Comparison of ENCODE assay signal across 1 cellular context in genomic region chr5:92969191-92969780, GRCh38.
A peak's percentile ranks its signal among the peaks of the same experiment; 100 is the strongest.
TF ChIP-seq lines count a peak whose summit lies in the region.

No MANE protein-coding gene starts in this region.

TF ChIP-seq in HepG2, 621 proteins besides CTCF, POLR2A, EP300 and RAD21 (continued from another document and continues in another):
- TF ChIP-seq ZNF282 (IDR thresholded peaks at IDR 0.05; ENCODE audit: partially characterized antibody), result no peak
- no peak for TF ChIP-seq ZNF616 (CRISPR knock-in tag; IDR thresholded peaks at IDR 0.05; ENCODE audit: low read depth)
- no peak for TF ChIP-seq TMF1 (CRISPR knock-in tag; IDR thresholded peaks at IDR 0.05; ENCODE audit: low read depth)
- TF ChIP-seq RBAK (CRISPR knock-in tag; IDR thresholded peaks at IDR 0.05), result no peak
- TF ChIP-seq PLRG1 (conservative IDR thresholded peaks at IDR 0.05), result no peak
- TF ChIP-seq ZNF766 (CRISPR knock-in tag; IDR thresholded peaks at IDR 0.05; ENCODE audit: borderline replicate concordance), result no peak
- TF ChIP-seq, protein P1, sequence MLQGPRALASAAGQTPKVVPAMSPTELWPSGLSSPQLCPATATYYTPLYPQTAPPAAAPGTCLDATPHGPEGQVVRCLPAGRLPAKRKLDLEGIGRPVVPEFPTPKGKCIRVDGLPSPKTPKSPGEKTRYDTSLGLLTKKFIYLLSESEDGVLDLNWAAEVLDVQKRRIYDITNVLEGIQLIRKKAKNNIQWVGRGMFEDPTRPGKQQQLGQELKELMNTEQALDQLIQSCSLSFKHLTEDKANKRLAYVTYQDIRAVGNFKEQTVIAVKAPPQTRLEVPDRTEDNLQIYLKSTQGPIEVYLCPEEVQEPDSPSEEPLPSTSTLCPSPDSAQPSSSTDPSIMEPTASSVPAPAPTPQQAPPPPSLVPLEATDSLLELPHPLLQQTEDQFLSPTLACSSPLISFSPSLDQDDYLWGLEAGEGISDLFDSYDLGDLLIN (CRISPR knock-in tag; IDR thresholded peaks at IDR 0.05; ENCODE audit: borderline replicate concordance), result no peak
- peak; percentile 74 for TF ChIP-seq MIXL1 (CRISPR knock-in tag; IDR thresholded peaks at IDR 0.05)
- TF ChIP-seq CHCHD3 (CRISPR knock-in tag; IDR thresholded peaks at IDR 0.05), result no peak
- TF ChIP-seq FOXA3 (CRISPR knock-in tag; IDR thresholded peaks at IDR 0.05), result no peak; the same call in 1 of the 2 replicates
- no peak for TF ChIP-seq ADNP (CRISPR knock-in tag; IDR thresholded peaks at IDR 0.05)
- no peak for TF ChIP-seq MXD3 (CRISPR knock-in tag; IDR thresholded peaks at IDR 0.05)
- no peak for TF ChIP-seq ZKSCAN5 (CRISPR knock-in tag; IDR thresholded peaks at IDR 0.05)
- TF ChIP-seq PRPF4 (IDR thresholded peaks at IDR 0.05; ENCODE audit: low read depth, low read length, poor library complexity, severe bottlenecking), result no peak
- no peak for TF ChIP-seq ZNF276 (CRISPR knock-in tag; IDR thresholded peaks at IDR 0.05; ENCODE audit: low read depth)
- TF ChIP-seq, protein P2, sequence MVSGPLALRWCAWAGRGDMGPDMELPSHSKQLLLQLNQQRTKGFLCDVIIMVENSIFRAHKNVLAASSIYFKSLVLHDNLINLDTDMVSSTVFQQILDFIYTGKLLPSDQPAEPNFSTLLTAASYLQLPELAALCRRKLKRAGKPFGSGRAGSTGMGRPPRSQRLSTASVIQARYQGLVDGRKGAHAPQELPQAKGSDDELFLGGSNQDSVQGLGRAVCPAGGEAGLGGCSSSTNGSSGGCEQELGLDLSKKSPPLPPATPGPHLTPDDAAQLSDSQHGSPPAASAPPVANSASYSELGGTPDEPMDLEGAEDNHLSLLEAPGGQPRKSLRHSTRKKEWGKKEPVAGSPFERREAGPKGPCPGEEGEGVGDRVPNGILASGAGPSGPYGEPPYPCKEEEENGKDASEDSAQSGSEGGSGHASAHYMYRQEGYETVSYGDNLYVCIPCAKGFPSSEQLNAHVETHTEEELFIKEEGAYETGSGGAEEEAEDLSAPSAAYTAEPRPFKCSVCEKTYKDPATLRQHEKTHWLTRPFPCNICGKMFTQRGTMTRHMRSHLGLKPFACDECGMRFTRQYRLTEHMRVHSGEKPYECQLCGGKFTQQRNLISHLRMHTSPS (CRISPR knock-in tag; IDR thresholded peaks at IDR 0.05; ENCODE audit: low read depth), result no peak
- no peak for TF ChIP-seq ZNF12 (CRISPR knock-in tag; IDR thresholded peaks at IDR 0.05)
- TF ChIP-seq, protein P3, sequence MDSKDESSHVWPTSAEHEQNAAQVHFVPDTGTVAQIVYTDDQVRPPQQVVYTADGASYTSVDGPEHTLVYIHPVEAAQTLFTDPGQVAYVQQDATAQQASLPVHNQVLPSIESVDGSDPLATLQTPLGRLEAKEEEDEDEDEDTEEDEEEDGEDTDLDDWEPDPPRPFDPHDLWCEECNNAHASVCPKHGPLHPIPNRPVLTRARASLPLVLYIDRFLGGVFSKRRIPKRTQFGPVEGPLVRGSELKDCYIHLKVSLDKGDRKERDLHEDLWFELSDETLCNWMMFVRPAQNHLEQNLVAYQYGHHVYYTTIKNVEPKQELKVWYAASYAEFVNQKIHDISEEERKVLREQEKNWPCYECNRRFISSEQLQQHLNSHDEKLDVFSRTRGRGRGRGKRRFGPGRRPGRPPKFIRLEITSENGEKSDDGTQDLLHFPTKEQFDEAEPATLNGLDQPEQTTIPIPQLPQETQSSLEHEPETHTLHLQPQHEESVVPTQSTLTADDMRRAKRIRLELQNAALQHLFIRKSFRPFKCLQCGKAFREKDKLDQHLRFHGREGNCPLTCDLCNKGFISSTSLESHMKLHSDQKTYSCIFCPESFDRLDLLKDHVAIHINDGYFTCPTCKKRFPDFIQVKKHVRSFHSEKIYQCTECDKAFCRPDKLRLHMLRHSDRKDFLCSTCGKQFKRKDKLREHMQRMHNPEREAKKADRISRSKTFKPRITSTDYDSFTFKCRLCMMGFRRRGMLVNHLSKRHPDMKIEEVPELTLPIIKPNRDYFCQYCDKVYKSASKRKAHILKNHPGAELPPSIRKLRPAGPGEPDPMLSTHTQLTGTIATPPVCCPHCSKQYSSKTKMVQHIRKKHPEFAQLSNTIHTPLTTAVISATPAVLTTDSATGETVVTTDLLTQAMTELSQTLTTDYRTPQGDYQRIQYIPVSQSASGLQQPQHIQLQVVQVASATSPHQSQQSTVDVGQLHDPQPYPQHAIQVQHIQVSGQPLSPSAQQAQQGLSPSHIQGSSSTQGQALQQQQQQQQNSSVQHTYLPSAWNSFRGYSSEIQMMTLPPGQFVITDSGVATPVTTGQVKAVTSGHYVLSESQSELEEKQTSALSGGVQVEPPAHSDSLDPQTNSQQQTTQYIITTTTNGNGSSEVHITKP (CRISPR knock-in tag; IDR thresholded peaks at IDR 0.05; ENCODE audit: low read depth), result no peak
- no peak for TF ChIP-seq ZBTB39 (CRISPR knock-in tag; IDR thresholded peaks at IDR 0.05)
- TF ChIP-seq IKZF5 (CRISPR knock-in tag; IDR thresholded peaks at IDR 0.05), result no peak
- TF ChIP-seq ZNF644 (CRISPR knock-in tag; IDR thresholded peaks at IDR 0.05; ENCODE audit: low read depth), result 0 out of 2 replicates have a peak, but pooled peaks have one; percentile 56
- TF ChIP-seq, protein P4, sequence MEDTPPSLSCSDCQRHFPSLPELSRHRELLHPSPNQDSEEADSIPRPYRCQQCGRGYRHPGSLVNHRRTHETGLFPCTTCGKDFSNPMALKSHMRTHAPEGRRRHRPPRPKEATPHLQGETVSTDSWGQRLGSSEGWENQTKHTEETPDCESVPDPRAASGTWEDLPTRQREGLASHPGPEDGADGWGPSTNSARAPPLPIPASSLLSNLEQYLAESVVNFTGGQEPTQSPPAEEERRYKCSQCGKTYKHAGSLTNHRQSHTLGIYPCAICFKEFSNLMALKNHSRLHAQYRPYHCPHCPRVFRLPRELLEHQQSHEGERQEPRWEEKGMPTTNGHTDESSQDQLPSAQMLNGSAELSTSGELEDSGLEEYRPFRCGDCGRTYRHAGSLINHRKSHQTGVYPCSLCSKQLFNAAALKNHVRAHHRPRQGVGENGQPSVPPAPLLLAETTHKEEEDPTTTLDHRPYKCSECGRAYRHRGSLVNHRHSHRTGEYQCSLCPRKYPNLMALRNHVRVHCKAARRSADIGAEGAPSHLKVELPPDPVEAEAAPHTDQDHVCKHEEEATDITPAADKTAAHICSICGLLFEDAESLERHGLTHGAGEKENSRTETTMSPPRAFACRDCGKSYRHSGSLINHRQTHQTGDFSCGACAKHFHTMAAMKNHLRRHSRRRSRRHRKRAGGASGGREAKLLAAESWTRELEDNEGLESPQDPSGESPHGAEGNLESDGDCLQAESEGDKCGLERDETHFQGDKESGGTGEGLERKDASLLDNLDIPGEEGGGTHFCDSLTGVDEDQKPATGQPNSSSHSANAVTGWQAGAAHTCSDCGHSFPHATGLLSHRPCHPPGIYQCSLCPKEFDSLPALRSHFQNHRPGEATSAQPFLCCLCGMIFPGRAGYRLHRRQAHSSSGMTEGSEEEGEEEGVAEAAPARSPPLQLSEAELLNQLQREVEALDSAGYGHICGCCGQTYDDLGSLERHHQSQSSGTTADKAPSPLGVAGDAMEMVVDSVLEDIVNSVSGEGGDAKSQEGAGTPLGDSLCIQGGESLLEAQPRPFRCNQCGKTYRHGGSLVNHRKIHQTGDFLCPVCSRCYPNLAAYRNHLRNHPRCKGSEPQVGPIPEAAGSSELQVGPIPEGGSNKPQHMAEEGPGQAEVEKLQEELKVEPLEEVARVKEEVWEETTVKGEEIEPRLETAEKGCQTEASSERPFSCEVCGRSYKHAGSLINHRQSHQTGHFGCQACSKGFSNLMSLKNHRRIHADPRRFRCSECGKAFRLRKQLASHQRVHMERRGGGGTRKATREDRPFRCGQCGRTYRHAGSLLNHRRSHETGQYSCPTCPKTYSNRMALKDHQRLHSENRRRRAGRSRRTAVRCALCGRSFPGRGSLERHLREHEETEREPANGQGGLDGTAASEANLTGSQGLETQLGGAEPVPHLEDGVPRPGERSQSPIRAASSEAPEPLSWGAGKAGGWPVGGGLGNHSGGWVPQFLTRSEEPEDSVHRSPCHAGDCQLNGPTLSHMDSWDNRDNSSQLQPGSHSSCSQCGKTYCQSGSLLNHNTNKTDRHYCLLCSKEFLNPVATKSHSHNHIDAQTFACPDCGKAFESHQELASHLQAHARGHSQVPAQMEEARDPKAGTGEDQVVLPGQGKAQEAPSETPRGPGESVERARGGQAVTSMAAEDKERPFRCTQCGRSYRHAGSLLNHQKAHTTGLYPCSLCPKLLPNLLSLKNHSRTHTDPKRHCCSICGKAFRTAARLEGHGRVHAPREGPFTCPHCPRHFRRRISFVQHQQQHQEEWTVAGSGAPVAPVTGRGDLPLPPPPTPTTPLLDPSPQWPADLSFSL (CRISPR knock-in tag; IDR thresholded peaks at IDR 0.05), result no peak
- no peak for TF ChIP-seq ZNF143 (CRISPR knock-in tag; IDR thresholded peaks at IDR 0.05)
- no peak for TF ChIP-seq SRY (CRISPR knock-in tag; IDR thresholded peaks at IDR 0.05)
- TF ChIP-seq PHF8 (CRISPR knock-in tag; IDR thresholded peaks at IDR 0.05), result no peak
- no peak for TF ChIP-seq SNAPC5 (CRISPR knock-in tag; IDR thresholded peaks at IDR 0.05; ENCODE audit: borderline replicate concordance)
- no peak for TF ChIP-seq POLR2AphosphoS5 (IDR thresholded peaks at IDR 0.05; ENCODE audit: low read depth, low read length)
- TF ChIP-seq DNMT1 (CRISPR knock-in tag; IDR thresholded peaks at IDR 0.05), result no peak
- TF ChIP-seq, protein P5, sequence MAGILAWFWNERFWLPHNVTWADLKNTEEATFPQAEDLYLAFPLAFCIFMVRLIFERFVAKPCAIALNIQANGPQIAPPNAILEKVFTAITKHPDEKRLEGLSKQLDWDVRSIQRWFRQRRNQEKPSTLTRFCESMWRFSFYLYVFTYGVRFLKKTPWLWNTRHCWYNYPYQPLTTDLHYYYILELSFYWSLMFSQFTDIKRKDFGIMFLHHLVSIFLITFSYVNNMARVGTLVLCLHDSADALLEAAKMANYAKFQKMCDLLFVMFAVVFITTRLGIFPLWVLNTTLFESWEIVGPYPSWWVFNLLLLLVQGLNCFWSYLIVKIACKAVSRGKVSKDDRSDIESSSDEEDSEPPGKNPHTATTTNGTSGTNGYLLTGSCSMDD (CRISPR knock-in tag; IDR thresholded peaks at IDR 0.05), result no peak
- TF ChIP-seq MIER2 (CRISPR knock-in tag; IDR thresholded peaks at IDR 0.05), result no peak
- TF ChIP-seq MXD4 (CRISPR knock-in tag; IDR thresholded peaks at IDR 0.05), result no peak
- TF ChIP-seq MBD4 (IDR thresholded peaks at IDR 0.05; ENCODE audit: borderline replicate concordance, low read length), result no peak
- TF ChIP-seq ZNF883 (CRISPR knock-in tag; IDR thresholded peaks at IDR 0.05; ENCODE audit: not compliant biosample characterization), result no peak
- TF ChIP-seq SMARCE1 (IDR thresholded peaks at IDR 0.05; ENCODE audit: borderline replicate concordance), result no peak
- TF ChIP-seq ZBTB42 (CRISPR knock-in tag; IDR thresholded peaks at IDR 0.05), result no peak
- no peak for TF ChIP-seq SRSF1 (optimal IDR thresholded peaks at IDR 0.05; ENCODE audit: low read depth, low read length)
